Comparison of ENCODE assay signal across 1 cellular context in the genomic region with DNA sequence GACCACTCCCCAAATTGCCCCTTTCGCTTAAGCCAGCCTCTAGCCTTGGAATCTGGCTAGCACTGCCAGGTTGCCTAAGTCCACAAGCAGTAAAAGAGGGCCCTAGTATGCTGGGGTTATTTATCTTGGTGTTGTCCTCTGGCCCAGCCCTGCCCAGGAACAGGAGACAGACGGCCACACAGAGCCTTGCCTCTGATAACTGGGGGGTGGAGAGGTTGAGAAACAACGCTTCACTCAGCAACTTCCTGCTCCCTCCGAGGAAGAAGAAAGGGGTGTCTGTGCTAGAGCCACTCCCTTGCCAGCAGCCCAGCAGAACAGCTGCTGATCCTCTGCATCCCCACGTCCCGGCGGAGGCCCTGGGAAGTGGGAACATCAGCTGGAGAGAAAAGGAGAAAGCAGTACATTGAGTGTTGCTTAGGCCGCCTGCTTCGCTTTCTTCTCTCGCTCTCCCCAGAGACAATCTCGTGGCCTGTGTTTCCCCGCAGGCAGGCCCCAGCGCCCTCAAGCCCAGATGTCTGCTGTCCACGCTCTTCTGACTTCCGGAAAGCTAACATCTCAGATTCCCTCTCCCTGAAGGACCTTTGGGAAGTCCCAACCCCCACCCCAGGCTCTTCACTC.
TF ChIP-seq lines count a peak whose summit lies in the region.

No MANE protein-coding gene starts in this region.

TF ChIP-seq in K562, 482 proteins besides CTCF, POLR2A, EP300 and RAD21 (continued from another document and continues in another):
- no peak for TF ChIP-seq MLLT1 (IDR thresholded peaks at IDR 0.05)
- no peak for TF ChIP-seq RBM15 (IDR thresholded peaks at IDR 0.05; ENCODE audit: insufficient read depth, low read length)
- TF ChIP-seq GABPB2 (CRISPR knock-in tag; conservative IDR thresholded peaks at IDR 0.05) = no peak
- TF ChIP-seq CLOCK (CRISPR knock-in tag; IDR thresholded peaks at IDR 0.05; ENCODE audit: borderline replicate concordance) = no peak
- TF ChIP-seq, protein P1, sequence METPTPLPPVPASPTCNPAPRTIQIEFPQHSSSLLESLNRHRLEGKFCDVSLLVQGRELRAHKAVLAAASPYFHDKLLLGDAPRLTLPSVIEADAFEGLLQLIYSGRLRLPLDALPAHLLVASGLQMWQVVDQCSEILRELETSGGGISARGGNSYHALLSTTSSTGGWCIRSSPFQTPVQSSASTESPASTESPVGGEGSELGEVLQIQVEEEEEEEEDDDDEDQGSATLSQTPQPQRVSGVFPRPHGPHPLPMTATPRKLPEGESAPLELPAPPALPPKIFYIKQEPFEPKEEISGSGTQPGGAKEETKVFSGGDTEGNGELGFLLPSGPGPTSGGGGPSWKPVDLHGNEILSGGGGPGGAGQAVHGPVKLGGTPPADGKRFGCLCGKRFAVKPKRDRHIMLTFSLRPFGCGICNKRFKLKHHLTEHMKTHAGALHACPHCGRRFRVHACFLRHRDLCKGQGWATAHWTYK (CRISPR knock-in tag; IDR thresholded peaks at IDR 0.05) = peak; percentile 81
- TF ChIP-seq SIN3B (IDR thresholded peaks at IDR 0.05; ENCODE audit: low read depth) = no peak
- 0 out of 2 replicates have a peak, but pooled peaks have one; percentile 17 for TF ChIP-seq TAF7 (tag; IDR thresholded peaks at IDR 0.05)
- TF ChIP-seq MCM2 (IDR thresholded peaks at IDR 0.05; ENCODE audit: low read depth) = no peak
- TF ChIP-seq ZNF436 (CRISPR knock-in tag; IDR thresholded peaks at IDR 0.05) = no peak
- TF ChIP-seq, protein P2, sequence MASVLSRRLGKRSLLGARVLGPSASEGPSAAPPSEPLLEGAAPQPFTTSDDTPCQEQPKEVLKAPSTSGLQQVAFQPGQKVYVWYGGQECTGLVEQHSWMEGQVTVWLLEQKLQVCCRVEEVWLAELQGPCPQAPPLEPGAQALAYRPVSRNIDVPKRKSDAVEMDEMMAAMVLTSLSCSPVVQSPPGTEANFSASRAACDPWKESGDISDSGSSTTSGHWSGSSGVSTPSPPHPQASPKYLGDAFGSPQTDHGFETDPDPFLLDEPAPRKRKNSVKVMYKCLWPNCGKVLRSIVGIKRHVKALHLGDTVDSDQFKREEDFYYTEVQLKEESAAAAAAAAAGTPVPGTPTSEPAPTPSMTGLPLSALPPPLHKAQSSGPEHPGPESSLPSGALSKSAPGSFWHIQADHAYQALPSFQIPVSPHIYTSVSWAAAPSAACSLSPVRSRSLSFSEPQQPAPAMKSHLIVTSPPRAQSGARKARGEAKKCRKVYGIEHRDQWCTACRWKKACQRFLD (CRISPR knock-in tag; IDR thresholded peaks at IDR 0.05) = peak; percentile 83
- TF ChIP-seq ZNF197 (CRISPR knock-in tag; IDR thresholded peaks at IDR 0.05; ENCODE audit: low read depth) = no peak
- no peak for TF ChIP-seq FOXP1 (CRISPR knock-in tag; IDR thresholded peaks at IDR 0.05)
- TF ChIP-seq RHOXF2B (CRISPR knock-in tag; conservative IDR thresholded peaks at IDR 0.05) = no peak
- TF ChIP-seq DDX20 (tag; IDR thresholded peaks at IDR 0.05; ENCODE audit: low read depth) = no peak
- TF ChIP-seq TCF7 (IDR thresholded peaks at IDR 0.05; ENCODE audit: borderline replicate concordance) = no peak
- TF ChIP-seq, protein P3, sequence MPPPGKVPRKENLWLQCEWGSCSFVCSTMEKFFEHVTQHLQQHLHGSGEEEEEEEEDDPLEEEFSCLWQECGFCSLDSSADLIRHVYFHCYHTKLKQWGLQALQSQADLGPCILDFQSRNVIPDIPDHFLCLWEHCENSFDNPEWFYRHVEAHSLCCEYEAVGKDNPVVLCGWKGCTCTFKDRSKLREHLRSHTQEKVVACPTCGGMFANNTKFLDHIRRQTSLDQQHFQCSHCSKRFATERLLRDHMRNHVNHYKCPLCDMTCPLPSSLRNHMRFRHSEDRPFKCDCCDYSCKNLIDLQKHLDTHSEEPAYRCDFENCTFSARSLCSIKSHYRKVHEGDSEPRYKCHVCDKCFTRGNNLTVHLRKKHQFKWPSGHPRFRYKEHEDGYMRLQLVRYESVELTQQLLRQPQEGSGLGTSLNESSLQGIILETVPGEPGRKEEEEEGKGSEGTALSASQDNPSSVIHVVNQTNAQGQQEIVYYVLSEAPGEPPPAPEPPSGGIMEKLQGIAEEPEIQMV (tag; conservative IDR thresholded peaks at IDR 0.05; ENCODE audit: low read depth) = no peak
- no peak for TF ChIP-seq ZNF696 (CRISPR knock-in tag; conservative IDR thresholded peaks at IDR 0.05)
- TF ChIP-seq TRIM24 (IDR thresholded peaks at IDR 0.05) = peak; percentile 23 to 72; a peak in 2 of 4 replicates
- no peak for TF ChIP-seq KLF1 (tag; IDR thresholded peaks at IDR 0.05)
- 0 out of 2 replicates have a peak, but pooled peaks have one; percentile 42 for TF ChIP-seq XRCC5 (IDR thresholded peaks at IDR 0.05; ENCODE audit: low read depth, low read length)
- no peak for TF ChIP-seq SP2 (IDR thresholded peaks at IDR 0.05; ENCODE audit: extremely low read depth, low read depth, low read length, poor library complexity, severe bottlenecking)
- TF ChIP-seq RFX5 (IDR thresholded peaks at IDR 0.05; ENCODE audit: low read depth, low read length) = no peak
- TF ChIP-seq ZNF3 (CRISPR knock-in tag; IDR thresholded peaks at IDR 0.05) = no peak
- peak; percentile 44 for TF ChIP-seq ZNF316 (IDR thresholded peaks at IDR 0.05)
- TF ChIP-seq, protein P4, sequence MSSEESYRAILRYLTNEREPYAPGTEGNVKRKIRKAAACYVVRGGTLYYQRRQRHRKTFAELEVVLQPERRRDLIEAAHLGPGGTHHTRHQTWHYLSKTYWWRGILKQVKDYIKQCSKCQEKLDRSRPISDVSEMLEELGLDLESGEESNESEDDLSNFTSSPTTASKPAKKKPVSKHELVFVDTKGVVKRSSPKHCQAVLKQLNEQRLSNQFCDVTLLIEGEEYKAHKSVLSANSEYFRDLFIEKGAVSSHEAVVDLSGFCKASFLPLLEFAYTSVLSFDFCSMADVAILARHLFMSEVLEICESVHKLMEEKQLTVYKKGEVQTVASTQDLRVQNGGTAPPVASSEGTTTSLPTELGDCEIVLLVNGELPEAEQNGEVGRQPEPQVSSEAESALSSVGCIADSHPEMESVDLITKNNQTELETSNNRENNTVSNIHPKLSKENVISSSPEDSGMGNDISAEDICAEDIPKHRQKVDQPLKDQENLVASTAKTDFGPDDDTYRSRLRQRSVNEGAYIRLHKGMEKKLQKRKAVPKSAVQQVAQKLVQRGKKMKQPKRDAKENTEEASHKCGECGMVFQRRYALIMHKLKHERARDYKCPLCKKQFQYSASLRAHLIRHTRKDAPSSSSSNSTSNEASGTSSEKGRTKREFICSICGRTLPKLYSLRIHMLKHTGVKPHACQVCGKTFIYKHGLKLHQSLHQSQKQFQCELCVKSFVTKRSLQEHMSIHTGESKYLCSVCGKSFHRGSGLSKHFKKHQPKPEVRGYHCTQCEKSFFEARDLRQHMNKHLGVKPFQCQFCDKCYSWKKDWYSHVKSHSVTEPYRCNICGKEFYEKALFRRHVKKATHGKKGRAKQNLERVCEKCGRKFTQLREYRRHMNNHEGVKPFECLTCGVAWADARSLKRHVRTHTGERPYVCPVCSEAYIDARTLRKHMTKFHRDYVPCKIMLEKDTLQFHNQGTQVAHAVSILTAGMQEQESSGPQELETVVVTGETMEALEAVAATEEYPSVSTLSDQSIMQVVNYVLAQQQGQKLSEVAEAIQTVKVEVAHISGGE (CRISPR knock-in tag; IDR thresholded peaks at IDR 0.05) = peak in 1 of 3 experiments; percentile 82; a peak in 2 of 6 replicates
- no peak for TF ChIP-seq ZNF212 (CRISPR knock-in tag; IDR thresholded peaks at IDR 0.05)
- TF ChIP-seq TOE1 (IDR thresholded peaks at IDR 0.05; ENCODE audit: borderline replicate concordance) = 0 out of 2 replicates have a peak, but pooled peaks have one; percentile 61
- TF ChIP-seq TOE1 (CRISPR knock-in tag; IDR thresholded peaks at IDR 0.05; ENCODE audit: borderline replicate concordance, low read depth) = no peak
- TF ChIP-seq ZMIZ1 (IDR thresholded peaks at IDR 0.05; ENCODE audit: low read depth in 2 of 2, low read length in 2 of 2) = no peak
- TF ChIP-seq ZNF174 (CRISPR knock-in tag; IDR thresholded peaks at IDR 0.05) = no peak
- TF ChIP-seq ZNF445 (CRISPR knock-in tag; IDR thresholded peaks at IDR 0.05; ENCODE audit: low read depth) = 0 out of 2 replicates have a peak, but pooled peaks have one; percentile 18
- TF ChIP-seq LARP7 (IDR thresholded peaks at IDR 0.05) = no peak
- no peak for TF ChIP-seq ZNF274 (IDR thresholded peaks at IDR 0.05; ENCODE audit: borderline replicate concordance, low read depth, low read length)
- peak; percentile 34; the same call in 1 of the 2 replicates for TF ChIP-seq ELF2 (CRISPR knock-in tag; IDR thresholded peaks at IDR 0.05)
- no peak for TF ChIP-seq USF1 (CRISPR knock-in tag; IDR thresholded peaks at IDR 0.05)
- peak; percentile 87; the same call in 1 of the 2 replicates for TF ChIP-seq GTF2E2 (tag; IDR thresholded peaks at IDR 0.05)
- TF ChIP-seq CCNT2 (IDR thresholded peaks at IDR 0.05; ENCODE audit: borderline replicate concordance, extremely low read depth, insufficient read length, low read depth, low read length) = no peak
- no peak for TF ChIP-seq WHSC1 (IDR thresholded peaks at IDR 0.05; ENCODE audit: low read length)
- no peak for TF ChIP-seq SRSF7 (optimal IDR thresholded peaks at IDR 0.05; ENCODE audit: low read depth, low read length)
- no peak for TF ChIP-seq FOSL1 (tag; conservative IDR thresholded peaks at IDR 0.05)
- no peak for TF ChIP-seq ZNF444 (CRISPR knock-in tag; IDR thresholded peaks at IDR 0.05)
- no peak for TF ChIP-seq FOS (IDR thresholded peaks at IDR 0.05; ENCODE audit: extremely low read depth, insufficient read length)
- TF ChIP-seq ZNF253 (CRISPR knock-in tag; conservative IDR thresholded peaks at IDR 0.05) = no peak
- TF ChIP-seq CREB3 (tag; conservative IDR thresholded peaks at IDR 0.05; ENCODE audit: low read depth) = no peak
- no peak for TF ChIP-seq HSF4 (CRISPR knock-in tag; IDR thresholded peaks at IDR 0.05; ENCODE audit: borderline replicate concordance)
- TF ChIP-seq SRSF3 (IDR thresholded peaks at IDR 0.05; ENCODE audit: insufficient read depth, low read length) = no peak
- no peak for TF ChIP-seq TFAM (CRISPR knock-in tag; conservative IDR thresholded peaks at IDR 0.05)
- TF ChIP-seq KAT8 (IDR thresholded peaks at IDR 0.05; ENCODE audit: low read depth) = no peak
- TF ChIP-seq SNIP1 (IDR thresholded peaks at IDR 0.05; ENCODE audit: low read depth) = no peak
